In the genomic region with DNA sequence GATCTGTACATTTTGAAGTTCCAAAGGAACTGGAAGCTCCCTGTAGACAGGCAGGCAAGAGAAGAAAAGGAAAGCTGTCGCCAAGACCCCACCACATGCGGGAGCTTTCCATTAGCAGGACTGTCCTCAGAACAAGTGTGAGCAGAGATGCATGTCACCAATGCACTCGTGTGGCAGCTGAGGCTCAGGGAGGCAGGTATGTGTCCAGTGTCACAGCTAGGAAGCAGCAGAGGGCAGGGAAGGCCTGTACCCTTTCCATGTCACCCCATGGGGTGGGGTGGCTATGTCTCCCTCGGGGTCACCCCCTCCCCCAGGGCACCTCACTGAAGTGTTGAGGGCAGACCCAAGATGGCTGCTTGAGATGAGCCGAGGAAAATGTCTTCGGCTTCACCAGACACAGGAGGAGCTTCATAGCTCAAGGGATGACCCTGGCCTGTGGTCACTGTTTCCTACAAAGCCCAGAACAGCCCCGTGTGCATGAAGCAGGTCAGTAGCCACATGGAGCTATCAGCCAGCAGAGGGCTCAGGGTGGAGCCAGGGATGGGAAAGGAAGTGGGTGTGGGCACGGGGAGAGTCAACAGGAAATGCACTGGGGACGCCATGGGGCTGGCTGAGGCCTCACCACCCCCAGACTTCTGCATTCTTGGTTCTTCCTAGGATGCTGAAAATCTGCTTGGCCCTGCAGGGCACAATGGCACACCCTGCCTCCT, we compare ENCODE assay signal across 8 cellular contexts.
DNase-seq lines count a peak whose midpoint lies in the region; ATAC-seq and TF ChIP-seq lines count a peak whose summit lies in the region.

No MANE protein-coding gene starts in this region.

- H3K27ac ChIP-seq in gastroesophageal sphincter, result peak overlapping the region in 3 of 4 donors; percentile 56 to 73 (median 72)

- peak; percentile 63 for ATAC-seq in gastroesophageal sphincter

- H3K27me3 ChIP-seq in GM06990 (replicated peaks; ENCODE audit: control insufficient read depth, insufficient read depth, low read length) (no peaks in the 10 kb centered on the region), gastroesophageal sphincter (no peaks in the 10 kb centered on the region), skeletal muscle satellite cell (ENCODE audit: control insufficient read depth, insufficient read depth, low read length) (no peaks in the 10 kb centered on the region)

- peak overlapping the region; percentile 70 for H3K9ac ChIP-seq in skeletal muscle satellite cell (ENCODE audit: low read depth, low read length)

- TF ChIP-seq CTCF in GM06990 (IDR thresholded peaks at IDR 0.05; ENCODE audit: insufficient read depth, low read length, poor library complexity, severe bottlenecking), result peak; percentile 51
- peak in 2 of 4 experiments; percentile 16 to 28 for TF ChIP-seq CTCF in gastroesophageal sphincter (IDR thresholded peaks at IDR 0.05)

- H3K4me1 ChIP-seq in gastroesophageal sphincter (peaks cover 0 to 93% (median 34%) of the 10 kb centered on the region in 3 donors), skeletal muscle satellite cell (ENCODE audit: control insufficient read depth, insufficient read depth, low read length) (peaks cover 53% of the 10 kb centered on the region)

- no peak overlapping the region for H3K4me3 ChIP-seq in GM06990 (replicated peaks; ENCODE audit: low read depth, low read length)
- no peak overlapping the region for H3K4me3 ChIP-seq in gastroesophageal sphincter
- no peak overlapping the region for H3K4me3 ChIP-seq in skeletal muscle satellite cell (ENCODE audit: low read length)

- 60% methylated on average over 3 of the region's 9 CpGs; no CpG with 5 or more reads in 1 of the 2 donors for WGBS in gastroesophageal sphincter (ENCODE audit: low coverage in 1 of 2), 2 donors

- H3K36me3 ChIP-seq in GM06990 (ENCODE audit: control insufficient read depth, insufficient read depth, low read length) (no peaks in the 10 kb centered on the region; the same call in 1 of the 2 replicates), gastroesophageal sphincter (no peaks in the 10 kb centered on the region), skeletal muscle satellite cell (ENCODE audit: insufficient read depth, low read length) (no peaks in the 10 kb centered on the region)

- H3K9me3 ChIP-seq in gastroesophageal sphincter (no peaks in the 10 kb centered on the region), skeletal muscle satellite cell (replicated peaks; ENCODE audit: low read length) (no peaks in the 10 kb centered on the region)

- DNase-seq in GM06990 (ENCODE audit: extremely low read depth, insufficient read length), result peak; percentile 61
- DNase-seq in H4 (ENCODE audit: low spot score), result peak; percentile 57
- DNase-seq in NOMO-1 treated with dmso at 0.1 percent for 144 hours (lab: John Stamatoyannopoulos, UW; ENCODE audit: unreplicated experiment), result peak; percentile 90
- peak; percentile 71 for DNase-seq in activated T-helper 1 cell treated with Interleukin-2 at 50 U/mL for 16 hours (ENCODE audit: low read depth)
- DNase-seq in OCI-M2 (lab: John Stamatoyannopoulos, UW; ENCODE audit: unreplicated experiment), result no peak
- DNase-seq in NCI-H1694 treated with DMSO at 0.1 percent for 48 hours (lab: John Stamatoyannopoulos, UW), result no peak

- TF ChIP-seq EP300 in gastroesophageal sphincter (IDR thresholded peaks at IDR 0.05), result no peak

- peak overlapping the region; percentile 42 for H3K4me2 ChIP-seq in skeletal muscle satellite cell (ENCODE audit: low read length)

- no peak for TF ChIP-seq POLR2A in gastroesophageal sphincter (IDR thresholded peaks at IDR 0.05)

Comparison
In these comparisons a context has a peak if more than half of its experiments do, and no peak if none do; other contexts are left out.
1. DNase-seq: peak in GM06990 (single experiment), H4 (single experiment), NOMO-1 treated with dmso at 0.1 percent for 144 hours (single experiment) and activated T-helper 1 cell treated with Interleukin-2 at 50 U/mL for 16 hours (single experiment); none in OCI-M2 (single experiment) and NCI-H1694 treated with DMSO at 0.1 percent for 48 hours (single experiment).